ENCODE assay signal across 20 cellular contexts in the genomic region with DNA sequence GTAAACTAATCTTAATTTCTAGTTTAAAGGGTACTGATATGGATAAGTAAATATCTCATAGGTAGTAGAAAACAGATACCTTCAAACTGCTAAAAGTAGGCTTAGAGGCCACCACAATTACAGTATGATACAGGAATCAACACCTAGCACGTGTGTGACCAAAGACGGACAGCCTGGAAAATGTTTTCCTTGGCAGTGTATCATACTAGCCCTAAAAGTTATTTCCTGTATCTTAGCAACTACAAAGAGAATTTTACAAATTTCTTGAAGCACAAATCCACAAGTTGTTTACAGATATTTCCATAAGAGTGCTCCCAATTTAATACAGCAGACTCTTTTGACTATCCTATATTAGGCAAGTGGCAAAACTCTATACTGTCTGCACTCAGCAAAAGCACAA.
DNase-seq lines count a peak whose midpoint lies in the region; ATAC-seq, FAIRE-seq and TF ChIP-seq lines count a peak whose summit lies in the region.
"Had no signal": no experiment of that assay in that cellular context is flagged by ENCODE, and none has a peak within 500 bp of the region (broad histone marks: within the 10 kb centered on the region; RNA-seq: fewer than 3 reads in every experiment).

No MANE protein-coding gene starts in this region.

- H3K4me3 ChIP-seq in cardiac fibroblast (replicated peaks in 1 of 2; ENCODE audit: low read depth in 2 of 2, low read length in 2 of 2) (no peak overlapping the region), HepG2 (replicated peaks in 1 of 3; ENCODE audit: insufficient read depth in 1 of 3, low read depth in 2 of 3, low read length in 3 of 3) (no peak overlapping the region), osteoblast (ENCODE audit: insufficient read depth, low read length) (no peak overlapping the region)
- H3K4me3 ChIP-seq: HAP-1 had no signal

- peaks cover 24% of the 10 kb centered on the region for H3K36me3 Mint-ChIP-seq in activated naive CD8-positive, alpha-beta T cell treated with anti-CD3 and anti-CD28 coated beads, Interleukin-2, amount 50 U/mL, for 24 hours (ENCODE audit: low read depth)
- peaks cover 39% of the 10 kb centered on the region for H3K36me3 Mint-ChIP-seq in activated naive CD8-positive, alpha-beta T cell treated with anti-CD3 and anti-CD28 coated beads for 36 hours
- peaks cover 6% of the 10 kb centered on the region for H3K36me3 Mint-ChIP-seq in progenitor cell of endocrine pancreas (ENCODE audit: insufficient read depth)

- H4K20me1 ChIP-seq in HepG2 (ENCODE audit: insufficient read depth, low read length) = no peaks in the 10 kb centered on the region
- H4K20me1 ChIP-seq in osteoblast (ENCODE audit: insufficient read depth, low read length) = no peaks in the 10 kb centered on the region

- H2AFZ ChIP-seq in HepG2 (ENCODE audit: low read length) = no peak overlapping the region
- H2AFZ ChIP-seq in osteoblast (ENCODE audit: low read length) = no peak overlapping the region

- DNase-seq in activated naive CD8-positive, alpha-beta T cell treated with anti-CD3 and anti-CD28 coated beads, Interleukin-2, amount 50 U/mL, for 24 hours = no peak
- no peak for DNase-seq in activated naive CD8-positive, alpha-beta T cell treated with anti-CD3 and anti-CD28 coated beads for 36 hours
- DNase-seq in cardiac fibroblast (ENCODE audit: low read depth in 2 of 2) (peak; percentile 35 to 42), HepG2 (ENCODE audit: low spot score) (no peak), osteoblast (ENCODE audit: insufficient read length, low spot score, missing footprints) (no peak), progenitor cell of endocrine pancreas (ENCODE audit: low spot score, unreplicated experiment) (no peak), NCI-H1105 (lab: John Stamatoyannopoulos, UW) (no peak)
- DNase-seq: DMS79 treated with DMSO at 0.1 percent for 48 hours, KBM-7, NCI-H1436, NCI-H1930, NCI-H345, NCI-H524 treated with DMSO at 0.1 percent for 48 hours, PC-3, RPMI8226, SIG-M5 had no signal

- no peak overlapping the region for H3K4me3 Mint-ChIP-seq in activated naive CD8-positive, alpha-beta T cell treated with anti-CD3 and anti-CD28 coated beads, Interleukin-2, amount 50 U/mL, for 24 hours
- H3K4me3 Mint-ChIP-seq in activated naive CD8-positive, alpha-beta T cell treated with anti-CD3 and anti-CD28 coated beads for 36 hours = no peak overlapping the region
- no peak overlapping the region for H3K4me3 Mint-ChIP-seq in progenitor cell of endocrine pancreas (ENCODE audit: low read depth)
- H3K4me3 Mint-ChIP-seq: CD14-positive monocyte had no signal

- peaks cover 63% of the 10 kb centered on the region for H3K79me2 ChIP-seq in HepG2 (ENCODE audit: insufficient read depth, low read length)
- H3K79me2 ChIP-seq in osteoblast (ENCODE audit: insufficient read depth, low read length) = no peaks in the 10 kb centered on the region

- H3K27me3 Mint-ChIP-seq in activated naive CD8-positive, alpha-beta T cell treated with anti-CD3 and anti-CD28 coated beads, Interleukin-2, amount 50 U/mL, for 24 hours = no peaks in the 10 kb centered on the region
- no peaks in the 10 kb centered on the region for H3K27me3 Mint-ChIP-seq in activated naive CD8-positive, alpha-beta T cell treated with anti-CD3 and anti-CD28 coated beads for 36 hours
- H3K27me3 Mint-ChIP-seq in progenitor cell of endocrine pancreas = no peaks in the 10 kb centered on the region

- peak overlapping the region; percentile 78 for H3K27ac Mint-ChIP-seq in activated naive CD8-positive, alpha-beta T cell treated with anti-CD3 and anti-CD28 coated beads, Interleukin-2, amount 50 U/mL, for 24 hours
- no peak overlapping the region for H3K27ac Mint-ChIP-seq in activated naive CD8-positive, alpha-beta T cell treated with anti-CD3 and anti-CD28 coated beads for 36 hours
- H3K27ac Mint-ChIP-seq in progenitor cell of endocrine pancreas = no peak overlapping the region
- H3K27ac Mint-ChIP-seq: CD14-positive monocyte had no signal

- ATAC-seq in activated naive CD8-positive, alpha-beta T cell treated with anti-CD3 and anti-CD28 coated beads, Interleukin-2, amount 50 U/mL, for 24 hours = no peak
- ATAC-seq in HepG2 (no peak), HG03457 (IDR thresholded peaks at IDR 0.05; ENCODE audit: unreplicated experiment) (no peak)
- ATAC-seq: PC-3 had no signal

- H3K4me2 ChIP-seq in HepG2 (ENCODE audit: low read depth, low read length) = no peak overlapping the region
- H3K4me2 ChIP-seq in osteoblast (ENCODE audit: insufficient read depth, low read length) = no peak overlapping the region

- peaks cover 80% of the 10 kb centered on the region for H3K4me1 Mint-ChIP-seq in activated naive CD8-positive, alpha-beta T cell treated with anti-CD3 and anti-CD28 coated beads, Interleukin-2, amount 50 U/mL, for 24 hours
- H3K4me1 Mint-ChIP-seq in activated naive CD8-positive, alpha-beta T cell treated with anti-CD3 and anti-CD28 coated beads for 36 hours = peaks cover 71% of the 10 kb centered on the region
- H3K4me1 Mint-ChIP-seq in progenitor cell of endocrine pancreas (ENCODE audit: low read depth) = peaks cover 17% of the 10 kb centered on the region

- H3K27ac ChIP-seq in HepG2 (ENCODE audit: extremely low read length, insufficient read depth, low read length) = peak overlapping the region; percentile 28
- H3K27ac ChIP-seq in osteoblast (ENCODE audit: low read depth, low read length) = no peak overlapping the region
- H3K27ac ChIP-seq: 22Rv1 had no signal

- no peak for TF ChIP-seq EP300 in HepG2 (IDR thresholded peaks at IDR 0.05; ENCODE audit: low read depth in 2 of 2, low read length in 2 of 2)
- TF ChIP-seq EP300 in HepG2 (CRISPR knock-in tag; IDR thresholded peaks at IDR 0.05; ENCODE audit: borderline replicate concordance) = no peak

- no peak for TF ChIP-seq POLR2A in HepG2 (IDR thresholded peaks at IDR 0.05; ENCODE audit: insufficient read depth in 1 of 2, low read depth in 2 of 2, low read length in 2 of 2)

- no peak for TF ChIP-seq CTCF in cardiac fibroblast (IDR thresholded peaks at IDR 0.05; ENCODE audit: low read depth, low read length)
- TF ChIP-seq CTCF in HepG2 (CRISPR knock-in tag; IDR thresholded peaks at IDR 0.05) = no peak
- TF ChIP-seq CTCF in osteoblast (IDR thresholded peaks at IDR 0.05; ENCODE audit: extremely low read depth, low read depth, low read length) = no peak
- no peak for TF ChIP-seq CTCF in progenitor cell of endocrine pancreas (IDR thresholded peaks at IDR 0.05; ENCODE audit: unreplicated experiment)

- 100% methylated on average over 2 of the region's 2 CpGs for WGBS in HepG2 (ENCODE audit: low lambda C conversion rate)

- no peaks in the 10 kb centered on the region for H3K9me3 Mint-ChIP-seq in activated naive CD8-positive, alpha-beta T cell treated with anti-CD3 and anti-CD28 coated beads, Interleukin-2, amount 50 U/mL, for 24 hours
- peaks cover 1% of the 10 kb centered on the region for H3K9me3 Mint-ChIP-seq in activated naive CD8-positive, alpha-beta T cell treated with anti-CD3 and anti-CD28 coated beads for 36 hours
- no peaks in the 10 kb centered on the region for H3K9me3 Mint-ChIP-seq in progenitor cell of endocrine pancreas (ENCODE audit: low read depth)

- no peak overlapping the region for H3K9ac ChIP-seq in HepG2 (ENCODE audit: insufficient read depth, low read depth, low read length)

- BruUV-seq in HepG2 (replicated peaks; lab: Mats Ljungman, UMichigan) = no TSS peak

- H3K9me3 ChIP-seq in HepG2 (ENCODE audit: low read length) = no peaks in the 10 kb centered on the region
- no peaks in the 10 kb centered on the region for H3K9me3 ChIP-seq in osteoblast (ENCODE audit: low read depth, low read length)
- H3K9me3 ChIP-seq: HAP-1 had no signal

- intact Hi-C loops in HepG2 (cut with micrococcal nuclease; ENCODE audit: unreplicated experiment) = no loop called here

- FAIRE-seq in HepG2 (lab: Jason Lieb, UNC) = no peak

- POLR2A ChIA-PET in HepG2 (lab: Yijun Ruan, JAX) = no interaction called here

- CTCF ChIA-PET in HepG2 (lab: Yijun Ruan, JAX; ENCODE audit: low intra/inter-chr PET ratio, low total read pairs) = no interaction called here

- no peaks in the 10 kb centered on the region for H3K27me3 ChIP-seq in HepG2 (ENCODE audit: control insufficient read depth in 1 of 2, insufficient read depth in 2 of 2, low read length in 2 of 2)
- no peaks in the 10 kb centered on the region for H3K27me3 ChIP-seq in osteoblast (ENCODE audit: insufficient read depth, low read length)

- TF ChIP-seq RAD21 in HepG2 (CRISPR knock-in tag; IDR thresholded peaks at IDR 0.05) = no peak

- H3K4me1 ChIP-seq in HepG2 (ENCODE audit: insufficient read depth, low read length) = peaks cover 69% of the 10 kb centered on the region
- H3K4me1 ChIP-seq in osteoblast (ENCODE audit: insufficient read depth, low read length) = peaks cover 19% of the 10 kb centered on the region

- in situ Hi-C loops in HepG2 (cut with HindIII; ENCODE audit: extremely low pct_ligation_motif_present, low pct_unique_long_range_greater_than_20kb) = no loop called here

- H3K36me3 ChIP-seq in HepG2 (replicated peaks in 1 of 2; ENCODE audit: control insufficient read depth in 1 of 2, insufficient read depth in 2 of 2, low read length in 2 of 2) (peaks cover 0 to 36% of the 10 kb centered on the region in 2 experiments), osteoblast (ENCODE audit: insufficient read depth, low read length) (no peaks in the 10 kb centered on the region)
- H3K36me3 ChIP-seq: HAP-1 had no signal

TF ChIP-seq in HepG2, 621 proteins besides CTCF, POLR2A, EP300 and RAD21:
- TF ChIP-seq ZNF430 (CRISPR knock-in tag; IDR thresholded peaks at IDR 0.05) (no peak), ZNF256 (CRISPR knock-in tag; conservative IDR thresholded peaks at IDR 0.05) (no peak), HOXA5 (CRISPR knock-in tag; IDR thresholded peaks at IDR 0.05) (no peak), HIC2 (CRISPR knock-in tag; IDR thresholded peaks at IDR 0.05; ENCODE audit: low read depth) (no peak)

Comparison
In these comparisons a context has a peak if more than half of its experiments do, and no peak if none do; other contexts are left out.
1. DNase-seq: peak in cardiac fibroblast (2 of 2); none in activated naive CD8-positive, alpha-beta T cell treated with anti-CD3 and anti-CD28 coated beads, Interleukin-2, amount 50 U/mL, for 24 hours (single experiment), activated naive CD8-positive, alpha-beta T cell treated with anti-CD3 and anti-CD28 coated beads for 36 hours (single experiment), HepG2 (single experiment), osteoblast (single experiment), progenitor cell of endocrine pancreas (single experiment) and NCI-H1105 (single experiment).